1 cellular context compared by ENCODE assay signal in the genomic region with DNA sequence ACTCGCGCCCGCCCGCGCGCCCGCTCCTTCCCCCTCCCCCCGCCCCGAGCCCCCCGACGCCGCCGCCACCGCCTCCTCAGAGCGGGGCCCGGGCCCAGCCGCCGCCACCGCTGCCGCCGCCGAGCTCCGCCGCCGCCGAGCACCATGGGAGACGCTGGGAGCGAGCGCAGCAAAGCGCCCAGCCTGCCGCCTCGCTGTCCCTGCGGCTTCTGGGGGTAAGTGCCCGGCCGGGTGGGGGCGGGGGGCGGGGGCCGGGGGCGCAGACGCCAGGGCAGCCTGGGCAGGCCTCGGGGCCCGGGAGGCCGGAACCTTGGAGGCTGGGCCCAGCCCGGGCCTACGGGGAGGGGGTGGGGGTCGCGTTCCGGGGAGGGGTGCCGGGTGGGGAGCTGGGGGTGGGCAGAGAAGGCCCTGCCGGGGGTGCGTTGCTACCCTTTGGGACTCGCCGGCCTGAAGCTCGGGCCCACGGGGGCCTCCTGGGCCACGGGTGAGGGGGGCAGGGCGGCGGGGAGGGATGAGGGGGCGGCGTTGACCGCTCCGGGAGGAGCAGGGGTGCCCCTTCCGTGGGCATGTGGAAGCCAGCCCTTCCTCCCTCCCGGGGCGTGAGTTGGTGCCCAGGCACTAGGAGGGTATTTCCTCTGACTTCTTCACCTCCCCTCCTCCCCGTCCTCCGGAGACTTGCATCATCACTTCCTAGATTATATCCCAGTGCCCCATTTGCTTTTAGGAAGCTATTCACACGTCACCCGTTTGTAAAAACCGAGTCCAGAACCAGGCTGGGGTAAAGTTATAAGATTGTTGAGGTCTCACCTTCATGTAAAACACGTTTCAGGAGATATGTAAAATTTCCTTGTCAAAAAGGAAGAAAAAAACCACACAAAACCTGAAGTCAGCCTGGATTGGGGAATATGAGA.
TF ChIP-seq lines count a peak whose summit lies in the region.

No MANE protein-coding gene starts in this region.

TF ChIP-seq in HepG2, 621 proteins besides CTCF, POLR2A, EP300 and RAD21 (continued from another document):
- TF ChIP-seq, protein P1, sequence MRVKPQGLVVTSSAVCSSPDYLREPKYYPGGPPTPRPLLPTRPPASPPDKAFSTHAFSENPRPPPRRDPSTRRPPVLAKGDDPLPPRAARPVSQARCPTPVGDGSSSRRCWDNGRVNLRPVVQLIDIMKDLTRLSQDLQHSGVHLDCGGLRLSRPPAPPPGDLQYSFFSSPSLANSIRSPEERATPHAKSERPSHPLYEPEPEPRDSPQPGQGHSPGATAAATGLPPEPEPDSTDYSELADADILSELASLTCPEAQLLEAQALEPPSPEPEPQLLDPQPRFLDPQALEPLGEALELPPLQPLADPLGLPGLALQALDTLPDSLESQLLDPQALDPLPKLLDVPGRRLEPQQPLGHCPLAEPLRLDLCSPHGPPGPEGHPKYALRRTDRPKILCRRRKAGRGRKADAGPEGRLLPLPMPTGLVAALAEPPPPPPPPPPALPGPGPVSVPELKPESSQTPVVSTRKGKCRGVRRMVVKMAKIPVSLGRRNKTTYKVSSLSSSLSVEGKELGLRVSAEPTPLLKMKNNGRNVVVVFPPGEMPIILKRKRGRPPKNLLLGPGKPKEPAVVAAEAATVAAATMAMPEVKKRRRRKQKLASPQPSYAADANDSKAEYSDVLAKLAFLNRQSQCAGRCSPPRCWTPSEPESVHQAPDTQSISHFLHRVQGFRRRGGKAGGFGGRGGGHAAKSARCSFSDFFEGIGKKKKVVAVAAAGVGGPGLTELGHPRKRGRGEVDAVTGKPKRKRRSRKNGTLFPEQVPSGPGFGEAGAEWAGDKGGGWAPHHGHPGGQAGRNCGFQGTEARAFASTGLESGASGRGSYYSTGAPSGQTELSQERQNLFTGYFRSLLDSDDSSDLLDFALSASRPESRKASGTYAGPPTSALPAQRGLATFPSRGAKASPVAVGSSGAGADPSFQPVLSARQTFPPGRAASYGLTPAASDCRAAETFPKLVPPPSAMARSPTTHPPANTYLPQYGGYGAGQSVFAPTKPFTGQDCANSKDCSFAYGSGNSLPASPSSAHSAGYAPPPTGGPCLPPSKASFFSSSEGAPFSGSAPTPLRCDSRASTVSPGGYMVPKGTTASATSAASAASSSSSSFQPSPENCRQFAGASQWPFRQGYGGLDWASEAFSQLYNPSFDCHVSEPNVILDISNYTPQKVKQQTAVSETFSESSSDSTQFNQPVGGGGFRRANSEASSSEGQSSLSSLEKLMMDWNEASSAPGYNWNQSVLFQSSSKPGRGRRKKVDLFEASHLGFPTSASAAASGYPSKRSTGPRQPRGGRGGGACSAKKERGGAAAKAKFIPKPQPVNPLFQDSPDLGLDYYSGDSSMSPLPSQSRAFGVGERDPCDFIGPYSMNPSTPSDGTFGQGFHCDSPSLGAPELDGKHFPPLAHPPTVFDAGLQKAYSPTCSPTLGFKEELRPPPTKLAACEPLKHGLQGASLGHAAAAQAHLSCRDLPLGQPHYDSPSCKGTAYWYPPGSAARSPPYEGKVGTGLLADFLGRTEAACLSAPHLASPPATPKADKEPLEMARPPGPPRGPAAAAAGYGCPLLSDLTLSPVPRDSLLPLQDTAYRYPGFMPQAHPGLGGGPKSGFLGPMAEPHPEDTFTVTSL (CRISPR knock-in tag; IDR thresholded peaks at IDR 0.05; ENCODE audit: borderline replicate concordance) = no peak
- TF ChIP-seq ZNF598 (CRISPR knock-in tag; IDR thresholded peaks at IDR 0.05; ENCODE audit: borderline replicate concordance) (no peak), ONECUT2 (CRISPR knock-in tag; IDR thresholded peaks at IDR 0.05) (no peak), ZEB1 (IDR thresholded peaks at IDR 0.05; ENCODE audit: insufficient replicate concordance, low read depth) (no peak), ZNF879 (CRISPR knock-in tag; IDR thresholded peaks at IDR 0.05) (no peak), ARID2 (CRISPR knock-in tag; IDR thresholded peaks at IDR 0.05; ENCODE audit: borderline replicate concordance) (0 out of 2 replicates have a peak, but pooled peaks have one; percentile 24), TEAD3 (CRISPR knock-in tag; optimal IDR thresholded peaks at IDR 0.05; ENCODE audit: borderline replicate concordance) (peak; percentile 40), ZFY (CRISPR knock-in tag; IDR thresholded peaks at IDR 0.05) (no peak), CEBPB (IDR thresholded peaks at IDR 0.05; ENCODE audit: borderline replicate concordance, low read depth, low read length) (peak; percentile 80; the same call in 1 of the 2 replicates), ARNT2 (CRISPR knock-in tag; IDR thresholded peaks at IDR 0.05; ENCODE audit: low read depth) (no peak), MEIS1 (CRISPR knock-in tag; IDR thresholded peaks at IDR 0.05; ENCODE audit: borderline replicate concordance) (no peak), MEIS2 (CRISPR knock-in tag; IDR thresholded peaks at IDR 0.05) (no peak)
- TF ChIP-seq, protein P2, sequence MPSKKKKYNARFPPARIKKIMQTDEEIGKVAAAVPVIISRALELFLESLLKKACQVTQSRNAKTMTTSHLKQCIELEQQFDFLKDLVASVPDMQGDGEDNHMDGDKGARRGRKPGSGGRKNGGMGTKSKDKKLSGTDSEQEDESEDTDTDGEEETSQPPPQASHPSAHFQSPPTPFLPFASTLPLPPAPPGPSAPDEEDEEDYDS (CRISPR knock-in tag; IDR thresholded peaks at IDR 0.05) = peak; percentile 18; the same call in 1 of the 2 replicates
